In the genomic region with DNA sequence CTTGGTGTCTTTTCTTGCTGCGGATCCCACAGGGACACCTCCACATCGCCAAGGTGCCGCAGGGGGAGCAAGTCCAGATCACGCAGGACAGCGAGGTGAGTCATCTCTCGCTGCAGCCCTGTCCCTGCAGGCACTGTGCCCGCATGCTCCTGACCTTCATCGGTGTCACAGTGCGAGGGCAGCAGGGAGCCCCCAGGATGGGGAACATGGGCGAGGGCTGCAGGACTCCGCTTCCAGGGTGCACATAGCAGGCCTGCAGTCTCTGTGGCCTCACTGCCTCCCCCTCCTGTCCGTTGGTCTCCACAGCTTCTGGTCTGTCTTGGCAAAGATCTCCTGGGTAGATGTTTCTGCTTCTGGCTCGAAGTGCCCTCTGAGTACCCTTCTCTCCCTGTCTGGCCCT, we compare ENCODE assay signal across 7 cellular contexts.
DNase-seq lines count a peak whose midpoint lies in the region; ATAC-seq, FAIRE-seq and TF ChIP-seq lines count a peak whose summit lies in the region.
"Not testable (repeated sequence)": the region's sequence is repeated elsewhere in the genome, so short reads cannot be mapped to it uniquely, and the experiment has no call there.

No MANE protein-coding gene starts in this region.

- not testable (repeated sequence) for H3T11ph ChIP-seq in H9 (ENCODE audit: low read length)

- H3K4me3 Mint-ChIP-seq in H9, WTC11, endodermal cell: not testable (repeated sequence)

- WGBS in H9 (ENCODE audit: extremely low coverage, insufficient read length, low lambda C conversion rate), result no CpG with 5 or more reads among the region's 13 CpGs
- WGBS in K562 (ENCODE audit: insufficient coverage, low coverage, missing lambda C conversion rate), result 4% methylated on average over 12 of the region's 13 CpGs
- WGBS in endodermal cell (ENCODE audit: insufficient coverage in 1 of 2, insufficient read length in 1 of 2), 2 experiments, result 78 to 87% methylated on average over 4 to 13 of the region's 13 CpGs
- no CpG with 5 or more reads among the region's 13 CpGs for WGBS in mesendoderm (ENCODE audit: extremely low coverage, insufficient coverage, low lambda C conversion rate)
- no CpG with 5 or more reads among the region's 13 CpGs for WGBS in neuronal stem cell (ENCODE audit: extremely low coverage in 2 of 2, insufficient read length in 2 of 2, insufficient replicate concordance in 1 of 2), 2 donors

- not testable (repeated sequence) for H2BK120ac ChIP-seq in H9 (ENCODE audit: low read depth, low read length, poor library complexity, severe bottlenecking); mesendoderm (ENCODE audit: low read depth, low read length); neuronal stem cell (ENCODE audit: low read depth, low read length)

- not testable (repeated sequence) for H2BK20ac ChIP-seq in H9 (ENCODE audit: low read depth, low read length, poor library complexity, severe bottlenecking)

- not testable (repeated sequence) for H3K9me3 Mint-ChIP-seq in H9, WTC11, endodermal cell

- DNase-seq in H9; Panc1 (ENCODE audit: low read depth, low spot score); WTC11 (ENCODE audit: low spot score); K562 (ENCODE audit: extremely low read depth in 1 of 4, low spot score in 3 of 4); neuronal stem cell (ENCODE audit: low spot score): not testable (repeated sequence)
- DNase-seq in endodermal cell (peak; percentile 57), mesendoderm (peak; percentile 6)

- H3K23me2 ChIP-seq in H9 (ENCODE audit: insufficient read length, low read depth, low read length, poor library complexity, severe bottlenecking), result not testable (repeated sequence)

- H3K9me3 ChIP-seq in H9 (ENCODE audit: control insufficient read depth, low read depth, low read length); Panc1 (ENCODE audit: control insufficient read depth, insufficient read depth, low read depth, low read length); K562 (replicated peaks; ENCODE audit: control insufficient read depth, insufficient read depth, low read depth, low read length); endodermal cell (ENCODE audit: control insufficient read depth, low read length); neuronal stem cell (replicated peaks in 1 of 2; ENCODE audit: control insufficient read depth in 2 of 2, insufficient read depth in 1 of 2, low read depth in 1 of 2, low read length in 2 of 2): not testable (repeated sequence)

- H3K9me1 ChIP-seq in K562 (ENCODE audit: control insufficient read depth, insufficient read depth, low read length), result not testable (repeated sequence)

- H3K79me1 ChIP-seq in H9 (ENCODE audit: insufficient read depth, low read depth, low read length, poor library complexity, severe bottlenecking); mesendoderm (ENCODE audit: low read length); neuronal stem cell (ENCODE audit: low read depth, low read length): not testable (repeated sequence)

- CTCF ChIA-PET in Panc1 (lab: Charles Lee); K562 (lab: Yijun Ruan, JAX; ENCODE audit: low intra/inter-chr PET ratio): not testable (repeated sequence)
- CTCF ChIA-PET in WTC11 (lab: Charles Lee), result interaction anchor here (0.6 kb wide), 1 partner anchor 13 kb away, joined by 3 read pairs; no protein-coding TSS in a partner anchor

- BruUV-seq in Panc1 (replicated peaks; lab: Mats Ljungman, UMichigan); K562 (replicated peaks; lab: Mats Ljungman, UMichigan): not testable (repeated sequence)

- not testable (repeated sequence) for H3K27ac Mint-ChIP-seq in H9, WTC11, endodermal cell

- TF ChIP-seq CTCF in H9 (conservative IDR thresholded peaks at IDR 0.05), result peak; percentile 37; the same call in 2 of the 3 replicates
- TF ChIP-seq CTCF in Panc1 (IDR thresholded peaks at IDR 0.05), result peak; percentile 28; the same call in 1 of the 2 replicates
- TF ChIP-seq CTCF in WTC11 (IDR thresholded peaks at IDR 0.05), result not testable (repeated sequence)
- peak in 1 of 3 experiments; percentile 12; a peak in 1 of 6 replicates for TF ChIP-seq CTCF in K562 (IDR thresholded peaks at IDR 0.05 in 2 of 3, conservative IDR thresholded peaks at IDR 0.05 in 1 of 3; ENCODE audit: insufficient read depth in 2 of 3, low read depth in 1 of 3, low read length in 3 of 3)
- TF ChIP-seq CTCF in endodermal cell (conservative IDR thresholded peaks at IDR 0.05), result peak; percentile 59

- H2BK5ac ChIP-seq in H9 (ENCODE audit: insufficient read length, low read length); mesendoderm (ENCODE audit: low read length); neuronal stem cell (ENCODE audit: low read length): not testable (repeated sequence)

- H4K8ac ChIP-seq in H9 (replicated peaks; ENCODE audit: insufficient read length, low read depth, low read length); mesendoderm (ENCODE audit: low read depth, low read length); neuronal stem cell (ENCODE audit: low read depth, low read length): not testable (repeated sequence)

- not testable (repeated sequence) for TF ChIP-seq POLR2A in K562 (conservative IDR thresholded peaks at IDR 0.05)

- H2AFZ ChIP-seq in H9 (ENCODE audit: low read length); K562 (ENCODE audit: low read depth, low read length); neuronal stem cell (ENCODE audit: low read length): not testable (repeated sequence)

- TF ChIP-seq RAD21 in K562 (CRISPR knock-in tag; conservative IDR thresholded peaks at IDR 0.05 in 1 of 2, IDR thresholded peaks at IDR 0.05 in 1 of 2), result peak in 1 of 2 experiments; percentile 16; a peak in 1 of 4 replicates

- intact Hi-C loops in Panc1 (cut with micrococcal nuclease; ENCODE audit: unreplicated experiment); K562 (cut with micrococcal nuclease): not testable (repeated sequence)

- not testable (repeated sequence) for H3K23ac ChIP-seq in H9 (ENCODE audit: insufficient read length, low read depth, low read length); mesendoderm (ENCODE audit: low read length); neuronal stem cell (ENCODE audit: low read depth, low read length, poor library complexity)

- not testable (repeated sequence) for H3K4ac ChIP-seq in H9 (ENCODE audit: low read depth, low read length); mesendoderm (ENCODE audit: low read depth, low read length); neuronal stem cell (ENCODE audit: low read length)

- not testable (repeated sequence) for H4K20me1 ChIP-seq in H9 (ENCODE audit: control insufficient read depth, insufficient read depth, insufficient read length); K562 (replicated peaks; ENCODE audit: control insufficient read depth, insufficient read depth, low read length)

- not testable (repeated sequence) for H3K18ac ChIP-seq in H9 (ENCODE audit: insufficient read length, low read depth, low read length); mesendoderm (ENCODE audit: low read length); neuronal stem cell (ENCODE audit: low read length)

- H3K4me3 ChIP-seq in Panc1 (ENCODE audit: low read depth in 2 of 2, low read length in 2 of 2); K562; endodermal cell (ENCODE audit: low read length); mesendoderm (ENCODE audit: low read length); neuronal stem cell (ENCODE audit: low read length in 2 of 2): not testable (repeated sequence)

- not testable (repeated sequence) for H3K36me3 ChIP-seq in Panc1 (ENCODE audit: control insufficient read depth, insufficient read depth, low read length); K562 (ENCODE audit: control insufficient read depth, insufficient read depth, low read length); endodermal cell (ENCODE audit: control insufficient read depth, insufficient read depth, low read length); mesendoderm (ENCODE audit: control insufficient read depth, insufficient read depth, low read length); neuronal stem cell (replicated peaks in 1 of 2; ENCODE audit: control insufficient read depth in 2 of 2, insufficient read depth in 2 of 2, low read length in 2 of 2)

- H3K14ac ChIP-seq in H9 (ENCODE audit: insufficient read depth, low read length); neuronal stem cell (ENCODE audit: low read length): not testable (repeated sequence)

- in situ Hi-C loops in Panc1 (cut with HindIII; ENCODE audit: low pct_unique_long_range_greater_than_20kb, low sequenced_read_pairs), result not testable (repeated sequence)
- in situ Hi-C loops in K562 (cut with MboI), result loop anchor here (25.0 kb wide), 1 partner anchor 513 kb away; the partner anchor contains the start of gene NPIPB4

- H3K56ac ChIP-seq in H9 (ENCODE audit: insufficient read length, low read depth, low read length); mesendoderm (ENCODE audit: low read length): not testable (repeated sequence)

- H3K4me1 Mint-ChIP-seq in H9 (peaks cover 2 to 33% of the 10 kb centered on the region in 2 experiments; a peak in 3 of 4 replicates), WTC11 (peaks cover 14% of the 10 kb centered on the region)
- H3K4me1 Mint-ChIP-seq in endodermal cell, result not testable (repeated sequence)

- H3K9ac ChIP-seq in H9 (ENCODE audit: extremely low read depth, insufficient read length, low read length); K562 (ENCODE audit: insufficient read depth in 1 of 2, low read depth in 2 of 2, low read length in 2 of 2); endodermal cell (ENCODE audit: extremely low read depth, low read length, poor library complexity, severe bottlenecking); mesendoderm (ENCODE audit: low read length): not testable (repeated sequence)
- H3K9ac ChIP-seq in neuronal stem cell (ENCODE audit: low read depth, low read length, poor library complexity), result peak overlapping the region; percentile 60

- H3K27me3 Mint-ChIP-seq in H9 (ENCODE audit: low read depth); WTC11 (ENCODE audit: low read depth): not testable (repeated sequence)
- H3K27me3 Mint-ChIP-seq in endodermal cell (ENCODE audit: insufficient read depth), result peaks cover 10% of the 10 kb centered on the region

- H3K79me2 ChIP-seq in H9 (ENCODE audit: insufficient read depth, low read length); K562 (ENCODE audit: control insufficient read depth, insufficient read depth, low read length); mesendoderm (ENCODE audit: control insufficient read depth, insufficient read depth, low read length): not testable (repeated sequence)

- H2BK12ac ChIP-seq in H9 (ENCODE audit: insufficient read length, low read depth, low read length); neuronal stem cell (ENCODE audit: low read length): not testable (repeated sequence)

- not testable (repeated sequence) for H2BK15ac ChIP-seq in H9 (ENCODE audit: low read depth, low read length); mesendoderm (replicated peaks; ENCODE audit: low read depth); neuronal stem cell (ENCODE audit: low read length)

- H3K27ac ChIP-seq in H9 (ENCODE audit: insufficient read length, low read depth, low read length); Panc1 (ENCODE audit: low read length); K562 (ENCODE audit: extremely low read depth, low read depth, low read length); endodermal cell (ENCODE audit: low read depth, low read length); mesendoderm (ENCODE audit: low read depth, low read length); neuronal stem cell (replicated peaks; ENCODE audit: low read length): not testable (repeated sequence)

- FAIRE-seq in K562 (lab: Jason Lieb, UNC), result not testable (repeated sequence)

- not testable (repeated sequence) for H4K5ac ChIP-seq in H9 (ENCODE audit: insufficient read length, low read depth, low read length); mesendoderm (ENCODE audit: low read length)

- H3K36me3 Mint-ChIP-seq in H9 (ENCODE audit: insufficient read depth in 1 of 3, low read depth in 3 of 3); WTC11; endodermal cell (ENCODE audit: low read depth): not testable (repeated sequence)

- H3K4me1 ChIP-seq in H9 (ENCODE audit: insufficient read depth, low read length); Panc1 (ENCODE audit: control insufficient read depth, insufficient read depth, low read length); K562 (replicated peaks in 1 of 2; ENCODE audit: control insufficient read depth in 2 of 2, insufficient read depth in 2 of 2, low read length in 2 of 2); endodermal cell (ENCODE audit: control insufficient read depth, insufficient read depth, low read length); mesendoderm (ENCODE audit: control insufficient read depth, low read depth, low read length); neuronal stem cell (ENCODE audit: control insufficient read depth in 2 of 2, insufficient read depth in 1 of 2, low read depth in 1 of 2, low read length in 2 of 2): not testable (repeated sequence)

- H3K4me2 ChIP-seq in H9 (ENCODE audit: insufficient read depth, insufficient read length, low read length); K562 (ENCODE audit: insufficient read depth, low read length); mesendoderm (ENCODE audit: low read length); neuronal stem cell (ENCODE audit: insufficient read depth, low read length, poor library complexity, severe bottlenecking): not testable (repeated sequence)

- H3K27me3 ChIP-seq in H9 (ENCODE audit: insufficient read depth, low read length); Panc1 (ENCODE audit: control insufficient read depth, insufficient read depth, low read length); endodermal cell (ENCODE audit: control insufficient read depth, insufficient read depth, low read length, poor library complexity, severe bottlenecking); mesendoderm (ENCODE audit: insufficient read depth, low read length, poor library complexity); neuronal stem cell (ENCODE audit: control insufficient read depth in 3 of 3, insufficient read depth in 3 of 3, low read depth in 1 of 3, low read length in 3 of 3): not testable (repeated sequence)
- peaks cover 0 to 18% of the 10 kb centered on the region in 2 experiments; a peak in 2 of 5 replicates for H3K27me3 ChIP-seq in K562 (ENCODE audit: control insufficient read depth in 2 of 2, insufficient read depth in 2 of 2, low read length in 2 of 2)

- POLR2A ChIA-PET in Panc1 (lab: Charles Lee); WTC11 (lab: Charles Lee); K562 (lab: Yijun Ruan, JAX): not testable (repeated sequence)

- H2AK5ac ChIP-seq in H9 (ENCODE audit: insufficient read length, low read length); mesendoderm (ENCODE audit: low read length); neuronal stem cell (ENCODE audit: low read depth, low read length): not testable (repeated sequence)

- H4K91ac ChIP-seq in H9 (ENCODE audit: insufficient read length, low read depth, low read length); neuronal stem cell (ENCODE audit: low read depth, low read length, poor library complexity): not testable (repeated sequence)

- not testable (repeated sequence) for TF ChIP-seq EP300 in K562 (IDR thresholded peaks at IDR 0.05; ENCODE audit: low read length)

- ATAC-seq in Panc1, result peak; percentile 74
- peak; percentile 78 for ATAC-seq in WTC11
- ATAC-seq in K562, result peak; percentile 49; the same call in 2 of the 3 replicates
